ENCODE assay signal across 16 cellular contexts in the genomic region with DNA sequence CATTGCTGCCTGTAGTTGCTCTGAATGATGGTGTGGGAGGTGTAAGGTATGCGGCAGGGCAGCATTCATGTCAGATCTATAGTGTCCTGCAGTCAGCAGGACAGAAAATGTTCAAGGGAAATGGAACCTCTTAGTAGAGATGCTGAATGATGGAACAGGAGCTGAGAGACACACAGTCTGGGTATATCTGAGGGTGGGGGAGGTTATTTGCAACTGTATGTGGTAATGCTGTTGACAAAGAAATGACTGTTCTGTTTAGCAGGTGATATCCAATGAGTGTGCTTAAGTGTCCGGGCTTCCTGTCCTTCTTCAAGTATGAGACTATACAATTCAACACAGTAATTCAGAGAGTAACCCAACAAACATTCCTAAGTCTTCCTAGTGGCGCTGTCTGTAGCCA. TPM values are rescaled to one million over a fixed set of nuclear protein-coding genes. Genes with fewer than 3 reads are reported as not detected.
DNase-seq lines count a peak whose midpoint lies in the region; ATAC-seq and TF ChIP-seq lines count a peak whose summit lies in the region.
"Had no signal": no experiment of that assay in that cellular context is flagged by ENCODE, and none has a peak within 500 bp of the region (broad histone marks: within the 10 kb centered on the region; RNA-seq: fewer than 3 reads in every experiment).

No MANE protein-coding gene starts in this region.

- H3K4me3 ChIP-seq in CD8-positive, alpha-beta T cell (ENCODE audit: low read depth, low read length) = no peak overlapping the region
- H3K4me3 ChIP-seq: esophagus squamous epithelium, ovary, upper lobe of right lung had no signal

- no peak for TF ChIP-seq CTCF in CD8-positive, alpha-beta T cell (IDR thresholded peaks at IDR 0.05)

- H3K36me3 Mint-ChIP-seq in CD8-positive, alpha-beta T cell = peaks cover 91% of the 10 kb centered on the region
- H3K36me3 Mint-ChIP-seq in naive thymus-derived CD8-positive, alpha-beta T cell = peaks cover 0 to 90% (median 12%) of the 10 kb centered on the region in 3 donors

- H3K36me3 ChIP-seq in CD8-positive, alpha-beta T cell (ENCODE audit: insufficient read depth, low read length) = peaks cover 39% of the 10 kb centered on the region
- H3K36me3 ChIP-seq: ovary had no signal

- CTCF ChIA-PET in CD8-positive, alpha-beta T cell (lab: Charles Lee) = interaction anchor here (1.2 to 6.3 kb wide), 6 partner anchors 12 to 167 kb away, joined by 3 to 67 read pairs (median 15); no protein-coding TSS in a partner anchor

- ATAC-seq in CD8-positive, alpha-beta T cell = no peak
- ATAC-seq in naive thymus-derived CD8-positive, alpha-beta T cell = no peak
- ATAC-seq in HG03025 (IDR thresholded peaks at IDR 0.05; ENCODE audit: low FRiP score, unreplicated experiment) (no peak), GM18505 (IDR thresholded peaks at IDR 0.05; ENCODE audit: unreplicated experiment) (no peak)
- ATAC-seq: upper lobe of right lung had no signal

- peak overlapping the region; percentile 38 for H3K27ac Mint-ChIP-seq in CD8-positive, alpha-beta T cell
- peak overlapping the region in 9 of 10 donors; percentile 10 to 78 (median 29) for H3K27ac Mint-ChIP-seq in naive thymus-derived CD8-positive, alpha-beta T cell

- H3K9me3 ChIP-seq in CD8-positive, alpha-beta T cell (ENCODE audit: low read length) = no peaks in the 10 kb centered on the region
- H3K9me3 ChIP-seq: esophagus squamous epithelium, ovary, upper lobe of right lung had no signal

- H3K27ac ChIP-seq in CD8-positive, alpha-beta T cell (ENCODE audit: low read depth, low read length) = no peak overlapping the region
- H3K27ac ChIP-seq: ovary, upper lobe of right lung had no signal

- H3K27me3 ChIP-seq in CD8-positive, alpha-beta T cell (ENCODE audit: insufficient read depth, low read length) = no peaks in the 10 kb centered on the region
- H3K27me3 ChIP-seq: esophagus squamous epithelium, ovary, upper lobe of right lung had no signal

- TF ChIP-seq POLR2A in GM18505 (IDR thresholded peaks at IDR 0.05; ENCODE audit: borderline replicate concordance, extremely low read depth, insufficient read depth, insufficient read length) = no peak

- no peaks in the 10 kb centered on the region for H3K27me3 Mint-ChIP-seq in CD8-positive, alpha-beta T cell (ENCODE audit: low read depth)
- H3K27me3 Mint-ChIP-seq in naive thymus-derived CD8-positive, alpha-beta T cell = no peaks in the 10 kb centered on the region

- no peaks in the 10 kb centered on the region for H3K9me3 Mint-ChIP-seq in CD8-positive, alpha-beta T cell
- H3K9me3 Mint-ChIP-seq in naive thymus-derived CD8-positive, alpha-beta T cell = no peaks in the 10 kb centered on the region

- intact Hi-C loops in CD8-positive, alpha-beta T cell (cut with DNase I, micrococcal nuclease) = loop anchor here in 1 of 2 experiments (2.0 kb wide), 1 partner anchor 141 kb away; no protein-coding TSS in a partner anchor

- H3K4me3 Mint-ChIP-seq in CD8-positive, alpha-beta T cell = no peak overlapping the region
- H3K4me3 Mint-ChIP-seq in naive thymus-derived CD8-positive, alpha-beta T cell = no peak overlapping the region

- H3K4me1 ChIP-seq in CD8-positive, alpha-beta T cell (ENCODE audit: insufficient read depth, low read length) = no peaks in the 10 kb centered on the region

- POLR2A ChIA-PET in CD8-positive, alpha-beta T cell (lab: Charles Lee) = no interaction called here
- POLR2A ChIA-PET in naive thymus-derived CD8-positive, alpha-beta T cell (lab: Charles Lee) = interaction anchor here (2.1 kb wide), 1 partner anchor 147 kb away, joined by 5 read pairs; a partner anchor contains a TSS

- no peak for DNase-seq in CD8-positive, alpha-beta T cell
- peak; percentile 77 for DNase-seq in NCI-H2029 (lab: John Stamatoyannopoulos, UW)
- peak; percentile 61 for DNase-seq in amniotic epithelial cell (ENCODE audit: low read depth)
- no peak for DNase-seq in naive thymus-derived CD8-positive, alpha-beta T cell
- DNase-seq in DMS79 treated with DMSO at 0.1 percent for 48 hours (lab: John Stamatoyannopoulos, UW) = no peak
- DNase-seq in 8988T = no peak
- DNase-seq: amygdala; COR-L47; esophagus squamous epithelium; kidney; NCI-H1105 treated with DMSO at 0.1 percent for 48 hours; ovary; stimulated activated CD4-positive, alpha-beta T cell treated with anti-CD3 and anti-CD28 coated beads, Interleukin-4, amount 100 ng/mL, for 1 hour; upper lobe of right lung had no signal

- H3K4me1 Mint-ChIP-seq in CD8-positive, alpha-beta T cell (ENCODE audit: low read depth) = peaks cover 16% of the 10 kb centered on the region
- peaks cover 11 to 23% (median 15%) of the 10 kb centered on the region in 4 donors for H3K4me1 Mint-ChIP-seq in naive thymus-derived CD8-positive, alpha-beta T cell

RNA-seq across cellular contexts. Expression of a gene that starts 46.6 kb away (rescaled TPM):
- not detected for total RNA-seq in CD8-positive, alpha-beta T cell
- not detected for total RNA-seq in naive thymus-derived CD8-positive, alpha-beta T cell
- not detected for polyA plus RNA-seq in naive thymus-derived CD8-positive, alpha-beta T cell
- total RNA-seq: esophagus squamous epithelium, kidney, ovary, upper lobe of right lung had no signal
- polyA plus RNA-seq: ovary had no signal

Comparison
In these comparisons a context has a peak if more than half of its experiments do, and no peak if none do; other contexts are left out.
1. DNase-seq: peak in NCI-H2029 (single experiment) and amniotic epithelial cell (single experiment); none in CD8-positive, alpha-beta T cell (0 of 7), naive thymus-derived CD8-positive, alpha-beta T cell (0 of 10), DMS79 treated with DMSO at 0.1 percent for 48 hours (single experiment) and 8988T (single experiment).